In genomic region chr7:158958618-158959017, GRCh38 we compare ENCODE assay signal across 10 cellular contexts.
DNase-seq lines count a peak whose midpoint lies in the region; ATAC-seq and TF ChIP-seq lines count a peak whose summit lies in the region.
"Had no signal": no experiment of that assay in that cellular context is flagged by ENCODE, and none has a peak within 500 bp of the region (broad histone marks: within the 10 kb centered on the region; RNA-seq: fewer than 3 reads in every experiment).

No MANE protein-coding gene starts in this region.

- H3K4me3 ChIP-seq in WERI-Rb-1 (ENCODE audit: low read depth, low read length) = peak overlapping the region; percentile 40
- peak overlapping the region; percentile 19 for H3K4me3 ChIP-seq in thoracic aorta
- no peak overlapping the region for H3K4me3 ChIP-seq in foreskin fibroblast (ENCODE audit: low read depth in 1 of 2, low read length in 2 of 2)
- H3K4me3 ChIP-seq: SJSA1 had no signal

- H3K27me3 ChIP-seq in WERI-Rb-1 (ENCODE audit: insufficient read depth, low read depth, severe bottlenecking) = no peaks in the 10 kb centered on the region
- peaks cover 35% of the 10 kb centered on the region for H3K27me3 ChIP-seq in foreskin keratinocyte
- H3K27me3 ChIP-seq in thoracic aorta (replicated peaks; ENCODE audit: insufficient read depth) = no peaks in the 10 kb centered on the region

- H3K27ac ChIP-seq in WERI-Rb-1 (no peak overlapping the region), foreskin keratinocyte (no peak overlapping the region), thoracic aorta (no peak overlapping the region)
- H3K27ac ChIP-seq: SJSA1 had no signal

- peaks cover 3% of the 10 kb centered on the region for H3K27me3 Mint-ChIP-seq in activated T-cell treated with anti-CD3 and anti-CD28 coated beads, Interleukin-2, amount 50 U/mL, for 4 hours (ENCODE audit: low read depth)

- peak overlapping the region; percentile 73 for H3K4me3 Mint-ChIP-seq in activated T-cell treated with anti-CD3 and anti-CD28 coated beads, Interleukin-2, amount 50 U/mL, for 4 hours

- ATAC-seq in activated T-cell treated with anti-CD3 and anti-CD28 coated beads, Interleukin-2, amount 50 U/mL, for 4 hours = no peak
- peak; percentile 1 for ATAC-seq in foreskin keratinocyte
- no peak for ATAC-seq in thoracic aorta (ENCODE audit: insufficient number of reproducible peaks, low FRiP score, low read depth)

- no peaks in the 10 kb centered on the region for H3K36me3 ChIP-seq in WERI-Rb-1
- H3K36me3 ChIP-seq in thoracic aorta = no peaks in the 10 kb centered on the region
- H3K36me3 ChIP-seq: SJSA1 had no signal

- peaks cover 10% of the 10 kb centered on the region for H3K4me1 Mint-ChIP-seq in activated T-cell treated with anti-CD3 and anti-CD28 coated beads, Interleukin-2, amount 50 U/mL, for 4 hours (ENCODE audit: low read depth)

- no peaks in the 10 kb centered on the region for H3K36me3 Mint-ChIP-seq in activated T-cell treated with anti-CD3 and anti-CD28 coated beads, Interleukin-2, amount 50 U/mL, for 4 hours (ENCODE audit: insufficient read depth)

- no peak for DNase-seq in activated T-cell treated with anti-CD3 and anti-CD28 coated beads, Interleukin-2, amount 50 U/mL, for 4 hours
- DNase-seq in activated T-cell treated with anti-CD3 and anti-CD28 coated beads for 4 hours = no peak
- peak; percentile 38 for DNase-seq in WERI-Rb-1
- no peak for DNase-seq in foreskin keratinocyte
- no peak for DNase-seq in thoracic aorta (ENCODE audit: low spot score)
- no peak for DNase-seq in foreskin fibroblast
- DNase-seq in C1 segment of cervical spinal cord (lab: John Stamatoyannopoulos, UW) = no peak
- DNase-seq in stimulated activated CD8-positive, alpha-beta memory T cell treated with anti-CD3 and anti-CD28 coated beads, Interleukin-4, amount 100 ng/mL, for 48 hours = no peak
- DNase-seq: mesendoderm had no signal

- no peaks in the 10 kb centered on the region for H3K4me1 ChIP-seq in foreskin keratinocyte
- H3K4me1 ChIP-seq in thoracic aorta (ENCODE audit: control insufficient read depth in 1 of 2, low read depth in 2 of 2) = no peaks in the 10 kb centered on the region
- H3K4me1 ChIP-seq: SJSA1 had no signal

- H3K9me3 Mint-ChIP-seq in activated T-cell treated with anti-CD3 and anti-CD28 coated beads, Interleukin-2, amount 50 U/mL, for 4 hours = no peaks in the 10 kb centered on the region

- H3K9me3 ChIP-seq in WERI-Rb-1 (ENCODE audit: severe bottlenecking) = no peaks in the 10 kb centered on the region
- no peaks in the 10 kb centered on the region for H3K9me3 ChIP-seq in thoracic aorta
- H3K9me3 ChIP-seq: SJSA1 had no signal

- TF ChIP-seq CTCF in WERI-Rb-1 (IDR thresholded peaks at IDR 0.05; ENCODE audit: low read depth, low read length) (no peak), foreskin keratinocyte (conservative IDR thresholded peaks at IDR 0.05) (no peak), thoracic aorta (IDR thresholded peaks at IDR 0.05) (no peak), foreskin fibroblast (IDR thresholded peaks at IDR 0.05; ENCODE audit: low read depth, low read length) (no peak)

Comparison
In these comparisons a context has a peak if more than half of its experiments do, and no peak if none do; other contexts are left out.
1. H3K4me3 ChIP-seq: peak in WERI-Rb-1 (single experiment) and thoracic aorta (single experiment); none in foreskin fibroblast (0 of 2).